Comparison of ENCODE assay signal across 21 cellular contexts in genomic region chr12:71277866-71278265, GRCh38.
DNase-seq lines count a peak whose midpoint lies in the region; ATAC-seq, FAIRE-seq and TF ChIP-seq lines count a peak whose summit lies in the region.
"Had no signal": no experiment of that assay in that cellular context is flagged by ENCODE, and none has a peak within 500 bp of the region (broad histone marks: within the 10 kb centered on the region; RNA-seq: fewer than 3 reads in every experiment).

No MANE protein-coding gene starts in this region.

- H3K9me3 Mint-ChIP-seq in GM23338, result no peaks in the 10 kb centered on the region
- H3K9me3 Mint-ChIP-seq: CD4-positive, alpha-beta T cell; CD8-positive, alpha-beta T cell had no signal

- H3K9me3 ChIP-seq in hepatocyte (ENCODE audit: low read depth) (no peaks in the 10 kb centered on the region), small intestine (ENCODE audit: control insufficient read depth, low read depth) (no peaks in the 10 kb centered on the region), lower lobe of right lung (no peaks in the 10 kb centered on the region)
- H3K9me3 ChIP-seq: A549; BLaER1 treated with 17β-estradiol and CSF1 and Interleukin-3, amounts not matched to agents 10 nM and 100 nM; Caco-2 had no signal

- H2AFZ ChIP-seq in GM23338 (peak overlapping the region; percentile 19; the same call in 1 of the 2 replicates), hepatocyte (peak overlapping the region; percentile 22)

- no peaks in the 10 kb centered on the region for H3F3A ChIP-seq in GM23338 (replicated peaks; ENCODE audit: low read depth)

- FAIRE-seq in small intestine (lab: Jason Lieb, UNC), result no peak
- FAIRE-seq: A549, D721Med, G401.6, GM12891, GM19239 had no signal

- no peaks in the 10 kb centered on the region for H3K79me2 ChIP-seq in GM23338 (replicated peaks; ENCODE audit: insufficient read depth)
- H3K79me2 ChIP-seq in hepatocyte, result no peaks in the 10 kb centered on the region

- ATAC-seq in GM23338 (no peak), lower lobe of right lung (no peak)
- ATAC-seq: A549; CD8-positive, alpha-beta T cell had no signal

- H3K36me3 ChIP-seq in GM23338 (ENCODE audit: insufficient read depth), result no peaks in the 10 kb centered on the region
- H3K36me3 ChIP-seq in hepatocyte (replicated peaks; ENCODE audit: insufficient read depth, low read depth), result no peaks in the 10 kb centered on the region
- H3K36me3 ChIP-seq in small intestine (ENCODE audit: control insufficient read depth in 2 of 2, insufficient read depth in 2 of 2, low read length in 2 of 2), result no peaks in the 10 kb centered on the region
- H3K36me3 ChIP-seq in lower lobe of right lung, result no peaks in the 10 kb centered on the region
- H3K36me3 ChIP-seq: BLaER1 treated with 17β-estradiol and CSF1 and Interleukin-3, amounts not matched to agents 10 nM and 100 nM had no signal

- H3K27ac ChIP-seq in GM23338 (ENCODE audit: low read depth) (no peak overlapping the region), hepatocyte (no peak overlapping the region), small intestine (ENCODE audit: low read depth in 1 of 2, low read length in 1 of 2) (no peak overlapping the region), lower lobe of right lung (no peak overlapping the region)
- H3K27ac ChIP-seq: 22Rv1; A549; BLaER1 treated with 17β-estradiol and CSF1 and Interleukin-3, amounts not matched to agents 10 nM and 100 nM; C4-2B had no signal

- H3K9me2 ChIP-seq in GM23338 (ENCODE audit: insufficient read depth), result peaks cover 7% of the 10 kb centered on the region; the same call in 1 of the 2 replicates
- no peaks in the 10 kb centered on the region for H3K9me2 ChIP-seq in hepatocyte (replicated peaks; ENCODE audit: insufficient read depth)

- H3K4me3 ChIP-seq in GM23338, result no peak overlapping the region
- H3K4me3 ChIP-seq in hepatocyte, result no peak overlapping the region
- no peak overlapping the region for H3K4me3 ChIP-seq in small intestine (ENCODE audit: low read depth in 1 of 2, low read length in 2 of 2)
- H3K4me3 ChIP-seq in lower lobe of right lung, result no peak overlapping the region
- H3K4me3 ChIP-seq: A549; BLaER1 treated with 17β-estradiol and CSF1 and Interleukin-3, amounts not matched to agents 10 nM and 100 nM had no signal

- H4K20me1 ChIP-seq in GM23338 (replicated peaks; ENCODE audit: insufficient read depth) (no peaks in the 10 kb centered on the region), hepatocyte (ENCODE audit: insufficient read depth, poor library complexity, severe bottlenecking) (no peaks in the 10 kb centered on the region)
- H4K20me1 ChIP-seq: BLaER1 treated with 17β-estradiol and CSF1 and Interleukin-3, amounts not matched to agents 10 nM and 100 nM had no signal

- no peak overlapping the region for H3K4me3 Mint-ChIP-seq in GM23338
- H3K4me3 Mint-ChIP-seq: B cell; CD4-positive, alpha-beta T cell; CD8-positive, alpha-beta T cell had no signal

- H3K4me1 ChIP-seq in GM23338 (ENCODE audit: insufficient read depth) (no peaks in the 10 kb centered on the region), hepatocyte (ENCODE audit: insufficient read depth) (no peaks in the 10 kb centered on the region), small intestine (ENCODE audit: control insufficient read depth in 2 of 2, insufficient read depth in 1 of 2, low read depth in 1 of 2, low read length in 1 of 2) (no peaks in the 10 kb centered on the region), lower lobe of right lung (no peaks in the 10 kb centered on the region)
- H3K4me1 ChIP-seq: A549; BLaER1 treated with 17β-estradiol and CSF1 and Interleukin-3, amounts not matched to agents 10 nM and 100 nM; Caco-2 had no signal

- H3K4me2 ChIP-seq in GM23338 (no peak overlapping the region), hepatocyte (no peak overlapping the region)
- H3K4me2 ChIP-seq: A549; BLaER1 treated with 17β-estradiol and CSF1 and Interleukin-3, amounts not matched to agents 10 nM and 100 nM had no signal

- no peak overlapping the region for H3K27ac Mint-ChIP-seq in GM23338
- H3K27ac Mint-ChIP-seq: B cell; CD4-positive, alpha-beta T cell; CD8-positive, alpha-beta T cell had no signal

- H3K27me3 ChIP-seq in GM23338 (ENCODE audit: insufficient read depth) (no peaks in the 10 kb centered on the region), hepatocyte (no peaks in the 10 kb centered on the region), small intestine (ENCODE audit: control insufficient read depth in 2 of 2, insufficient read depth in 2 of 2, low read length in 2 of 2) (no peaks in the 10 kb centered on the region), lower lobe of right lung (ENCODE audit: low read depth) (no peaks in the 10 kb centered on the region)
- H3K27me3 ChIP-seq: BLaER1 treated with 17β-estradiol and CSF1 and Interleukin-3, amounts not matched to agents 10 nM and 100 nM had no signal

- DNase-seq in GM23338 (ENCODE audit: low spot score) (no peak), hepatocyte (ENCODE audit: low spot score) (peak; percentile 15), small intestine (peak; percentile 6), lower lobe of right lung (no peak), GM19240 (ENCODE audit: insufficient read length, low spot score) (no peak)
- DNase-seq: AML-193; Caco-2; Calu3; CD4-positive, alpha-beta T cell; CD8-positive, alpha-beta T cell; DMS79 treated with DMSO at 0.1 percent for 48 hours; GF-D8 had no signal

- intact Hi-C loops in lower lobe of right lung (cut with DNase I), result no loop called here

- WGBS in hepatocyte (ENCODE audit: low lambda C conversion rate, missing lambda C conversion rate), result 83% methylated on average over 1 of the region's 1 CpG
- WGBS in small intestine, 3 donors, result 86 to 90% (median 88%) methylated on average over 1 of the region's 1 CpG

- H3K36me3 Mint-ChIP-seq in GM23338 (ENCODE audit: low read depth), result no peaks in the 10 kb centered on the region
- H3K36me3 Mint-ChIP-seq: CD8-positive, alpha-beta T cell had no signal

- no peaks in the 10 kb centered on the region for H3K27me3 Mint-ChIP-seq in GM23338 (ENCODE audit: insufficient read depth, low read depth, poor library complexity)
- H3K27me3 Mint-ChIP-seq: B cell; CD4-positive, alpha-beta T cell had no signal

- peaks cover 8% of the 10 kb centered on the region for H3K4me1 Mint-ChIP-seq in GM23338
- H3K4me1 Mint-ChIP-seq: B cell had no signal

- TF ChIP-seq CTCF in GM23338 (conservative IDR thresholded peaks at IDR 0.05; ENCODE audit: low read depth in 2 of 2) (no peak), hepatocyte (IDR thresholded peaks at IDR 0.05; ENCODE audit: poor library complexity) (no peak), lower lobe of right lung (IDR thresholded peaks at IDR 0.05) (no peak)

TF ChIP-seq in GM23338, 12 proteins besides CTCF, POLR2A, EP300 and RAD21 (continues in another document):
- TF ChIP-seq ZNF331 (CRISPR knock-in tag; IDR thresholded peaks at IDR 0.05; ENCODE audit: low read depth), result no peak
- no peak for TF ChIP-seq CREB1 (CRISPR knock-in tag; IDR thresholded peaks at IDR 0.05; ENCODE audit: low read depth)
- no peak for TF ChIP-seq REST (IDR thresholded peaks at IDR 0.05; ENCODE audit: unreplicated experiment)
- TF ChIP-seq ZNF114 (CRISPR knock-in tag; IDR thresholded peaks at IDR 0.05), result no peak

Comparison
In these comparisons a context has a peak if more than half of its experiments do, and no peak if none do; other contexts are left out.
1. DNase-seq: peak in hepatocyte (single experiment) and small intestine (single experiment); none in GM23338 (single experiment), lower lobe of right lung (single experiment) and GM19240 (single experiment).